14 cellular contexts compared by ENCODE assay signal in genomic region chr1:211734791-211735190, GRCh38. TPM values are rescaled to one million over a fixed set of nuclear protein-coding genes. Genes with fewer than 3 reads are reported as not detected.
A peak's percentile ranks its signal among the peaks of the same experiment; 100 is the strongest.
DNase-seq lines count a peak whose midpoint lies in the region; ATAC-seq, FAIRE-seq and TF ChIP-seq lines count a peak whose summit lies in the region.
"Had no signal": no experiment of that assay in that cellular context is flagged by ENCODE, and none has a peak within 500 bp of the region (broad histone marks: within the 10 kb centered on the region; RNA-seq: fewer than 3 reads in every experiment).

No MANE protein-coding gene starts in this region.

- in situ Hi-C loops in K562 (cut with MboI) = no loop called here

- no peaks in the 10 kb centered on the region for H3K27me3 ChIP-seq in K562 (ENCODE audit: control insufficient read depth in 2 of 2, insufficient read depth in 2 of 2, low read length in 2 of 2)
- peaks cover 0 to 24% (median 0%) of the 10 kb centered on the region in 4 donors for H3K27me3 ChIP-seq in esophagus squamous epithelium
- H3K27me3 ChIP-seq: upper lobe of left lung had no signal

- H3K4me2 ChIP-seq in K562 (ENCODE audit: insufficient read depth, low read length) = no peak overlapping the region

- TF ChIP-seq POLR2A in K562 (conservative IDR thresholded peaks at IDR 0.05) = no peak
- TF ChIP-seq POLR2A in esophagus squamous epithelium (IDR thresholded peaks at IDR 0.05) = no peak

- peaks cover 15 to 31% of the 10 kb centered on the region in 2 experiments for H3K4me1 ChIP-seq in K562 (replicated peaks in 1 of 2; ENCODE audit: control insufficient read depth in 2 of 2, insufficient read depth in 2 of 2, low read length in 2 of 2)
- H3K4me1 ChIP-seq in esophagus squamous epithelium = peaks cover 9 to 28% (median 9%) of the 10 kb centered on the region in 3 donors

- ATAC-seq in K562 (no peak), HG02763 (IDR thresholded peaks at IDR 0.05; ENCODE audit: unreplicated experiment) (no peak)

- H4K20me1 ChIP-seq in K562 (replicated peaks; ENCODE audit: control insufficient read depth, insufficient read depth, low read length) = no peaks in the 10 kb centered on the region

- TF ChIP-seq CTCF in K562 (IDR thresholded peaks at IDR 0.05 in 2 of 3, conservative IDR thresholded peaks at IDR 0.05 in 1 of 3; ENCODE audit: insufficient read depth in 2 of 3, low read depth in 1 of 3, low read length in 3 of 3) = no peak
- no peak for TF ChIP-seq CTCF in osteocyte (IDR thresholded peaks at IDR 0.05)
- no peak for TF ChIP-seq CTCF in esophagus squamous epithelium (IDR thresholded peaks at IDR 0.05)

- peaks cover 45% of the 10 kb centered on the region for H3K4me1 Mint-ChIP-seq in osteocyte (ENCODE audit: unreplicated experiment)

- H3K4me3 ChIP-seq in K562 (no peak overlapping the region), esophagus squamous epithelium (no peak overlapping the region)
- H3K4me3 ChIP-seq: upper lobe of left lung had no signal

- no peak for FAIRE-seq in K562 (lab: Jason Lieb, UNC)

- CTCF ChIA-PET in K562 (lab: Yijun Ruan, JAX; ENCODE audit: low intra/inter-chr PET ratio) = no interaction called here

- H3K9me1 ChIP-seq in K562 (ENCODE audit: control insufficient read depth, insufficient read depth, low read length) = no peaks in the 10 kb centered on the region

- POLR2A ChIA-PET in K562 (lab: Yijun Ruan, JAX) = interaction anchor here (0.9 to 4.3 kb wide), 3 partner anchors 7 to 27 kb away, joined by 3 to 35 read pairs (median 4); no protein-coding TSS in a partner anchor

- no peaks in the 10 kb centered on the region for H3K36me3 Mint-ChIP-seq in osteocyte (ENCODE audit: unreplicated experiment)
- H3K36me3 Mint-ChIP-seq: activated naive CD4-positive, alpha-beta T cell treated with anti-CD3 and anti-CD28 coated beads, Interleukin-2, amount 50 U/mL, for 24 hours; CD4-positive, CD25-positive, alpha-beta regulatory T cell had no signal

- no peak overlapping the region for H3K4me3 Mint-ChIP-seq in osteocyte (ENCODE audit: unreplicated experiment)
- H3K4me3 Mint-ChIP-seq: activated naive CD4-positive, alpha-beta T cell treated with anti-CD3 and anti-CD28 coated beads, Interleukin-2, amount 50 U/mL, for 24 hours; CD4-positive, CD25-positive, alpha-beta regulatory T cell had no signal

- H3K9me3 ChIP-seq in K562 (replicated peaks; ENCODE audit: control insufficient read depth, insufficient read depth, low read depth, low read length) = no peaks in the 10 kb centered on the region
- no peaks in the 10 kb centered on the region for H3K9me3 ChIP-seq in esophagus squamous epithelium
- H3K9me3 ChIP-seq: upper lobe of left lung had no signal

- no peaks in the 10 kb centered on the region for H3K79me2 ChIP-seq in K562 (ENCODE audit: control insufficient read depth, insufficient read depth, low read length)

- H2AFZ ChIP-seq in K562 (ENCODE audit: low read depth, low read length) = peak overlapping the region; percentile 76

- no peak for TF ChIP-seq EP300 in K562 (IDR thresholded peaks at IDR 0.05; ENCODE audit: low read length)

- TF ChIP-seq RAD21 in K562 (CRISPR knock-in tag; conservative IDR thresholded peaks at IDR 0.05 in 1 of 2, IDR thresholded peaks at IDR 0.05 in 1 of 2) = no peak

- H3K27ac ChIP-seq in K562 (ENCODE audit: extremely low read depth, low read depth, low read length) (no peak overlapping the region), esophagus squamous epithelium (no peak overlapping the region)
- H3K27ac ChIP-seq: upper lobe of left lung had no signal

- intact Hi-C loops in K562 (cut with micrococcal nuclease) = no loop called here
- intact Hi-C loops in esophagus squamous epithelium (cut with DNase I) = no loop called here

- WGBS in K562 (ENCODE audit: insufficient coverage, low coverage, missing lambda C conversion rate) = 80% methylated on average over 4 of the region's 4 CpGs
- 47 to 61% methylated on average over 4 of the region's 4 CpGs for whole genome bisulfite sequencing in esophagus squamous epithelium, 2 donors

- H3K27ac Mint-ChIP-seq in osteocyte (ENCODE audit: unreplicated experiment) = peak overlapping the region; percentile 92
- H3K27ac Mint-ChIP-seq: activated naive CD4-positive, alpha-beta T cell treated with anti-CD3 and anti-CD28 coated beads, Interleukin-2, amount 50 U/mL, for 24 hours had no signal

- H3K9ac ChIP-seq in K562 (ENCODE audit: insufficient read depth in 1 of 2, low read depth in 2 of 2, low read length in 2 of 2) = no peak overlapping the region

- BruUV-seq in K562 (replicated peaks; lab: Mats Ljungman, UMichigan) = no TSS peak

- H3K9me3 Mint-ChIP-seq in osteocyte (ENCODE audit: unreplicated experiment) = no peaks in the 10 kb centered on the region
- H3K9me3 Mint-ChIP-seq: activated naive CD4-positive, alpha-beta T cell treated with anti-CD3 and anti-CD28 coated beads, Interleukin-2, amount 50 U/mL, for 24 hours; CD4-positive, CD25-positive, alpha-beta regulatory T cell had no signal

- DNase-seq in Daoy (ENCODE audit: low read depth) (peak; percentile 38), NCI-H2107 treated with DMSO at 0.1 percent for 48 hours (lab: John Stamatoyannopoulos, UW; ENCODE audit: unreplicated experiment) (peak; percentile 92), K562 (ENCODE audit: extremely low read depth in 1 of 4, low spot score in 3 of 4) (no peak), osteocyte (ENCODE audit: extremely low spot score, unreplicated experiment) (no peak), esophagus squamous epithelium (lab: John Stamatoyannopoulos, UW) (no peak), kidney glomerular epithelial cell (lab: John Stamatoyannopoulos, UW) (no peak), NCI-H526 treated with DMSO at 0.1 percent for 48 hours (lab: John Stamatoyannopoulos, UW) (no peak)
- DNase-seq: activated CD4-positive, alpha-beta T cell treated with anti-CD3 and anti-CD28 coated beads, Interleukin-2, amount 50 U/mL, for 48 hours; CD4-positive, CD25-positive, alpha-beta regulatory T cell; effector CD8-positive, alpha-beta T cell; NCI-H1048 had no signal

- no peaks in the 10 kb centered on the region for H3K36me3 ChIP-seq in K562 (ENCODE audit: control insufficient read depth, insufficient read depth, low read length)
- H3K36me3 ChIP-seq in esophagus squamous epithelium = no peaks in the 10 kb centered on the region
- H3K36me3 ChIP-seq: upper lobe of left lung had no signal

- no peaks in the 10 kb centered on the region for H3K27me3 Mint-ChIP-seq in osteocyte (ENCODE audit: unreplicated experiment)
- H3K27me3 Mint-ChIP-seq: activated naive CD4-positive, alpha-beta T cell treated with anti-CD3 and anti-CD28 coated beads, Interleukin-2, amount 50 U/mL, for 24 hours; CD4-positive, CD25-positive, alpha-beta regulatory T cell had no signal

TF ChIP-seq in K562, 482 proteins besides CTCF, POLR2A, EP300 and RAD21 (continues in another document):
- TF ChIP-seq FOXJ3 (CRISPR knock-in tag; IDR thresholded peaks at IDR 0.05) = no peak
- TF ChIP-seq LCOR (CRISPR knock-in tag; IDR thresholded peaks at IDR 0.05) = no peak
- TF ChIP-seq HNRNPH1 (optimal IDR thresholded peaks at IDR 0.05; ENCODE audit: low read depth, low read length) = no peak
- TF ChIP-seq ZEB2 (IDR thresholded peaks at IDR 0.05) = no peak
- no peak for TF ChIP-seq RCOR1 (IDR thresholded peaks at IDR 0.05; ENCODE audit: borderline replicate concordance in 1 of 2, low read depth in 2 of 2, low read length in 2 of 2)
- 0 out of 4 replicates have a peak, but pooled peaks of 1 of the 2 experiments have one; percentile 7 for TF ChIP-seq ZMIZ1 (IDR thresholded peaks at IDR 0.05; ENCODE audit: low read depth in 2 of 2, low read length in 2 of 2)

RNA-seq across cellular contexts. Expression of gene NEK2, which starts 59.4 kb away (rescaled TPM):
- 97.8 and 151 TPM in 2 replicates for total RNA-seq in Daoy (2014; rRNA removed; shearing (Covaris generic))
- total RNA-seq in K562 (2011; cell fraction: chromatin; rRNA removed; ENCODE audit: low replicate concordance) = 18.3 and 46.6 TPM in 2 replicates
- total RNA-seq in K562 (2011; cell fraction: nucleolus; rRNA removed) = 15.0 and 17.2 TPM in 2 replicates
- total RNA-seq in K562 (2011; cell fraction: nucleoplasm; rRNA removed) = 22.6 and 23.8 TPM in 2 replicates
- total RNA-seq in K562 (2014; rRNA removed) = 54.4 and 65.8 TPM in 2 replicates
- total RNA-seq in K562 (2014; rRNA removed; fragmentation: Illumina TruSeq; extraction: Trizol) = 74.7 and 85.7 TPM in 2 replicates
- total RNA-seq in K562 (2015; rRNA removed; fragmentation: Illumina TruSeq; extraction: Trizol) = 64.5 and 72.1 TPM in 2 replicates
- 45.6 and 52.8 TPM in 2 replicates for total RNA-seq in K562 (2021)
- 53.3 and 69.7 TPM in 2 replicates for polyA plus RNA-seq in K562 (2011; rRNA removed)
- polyA plus RNA-seq in K562 (2011; cell fraction: cytosol; rRNA removed) = 17.1 and 29.6 TPM in 2 replicates
- 24.2 and 25.4 TPM in 2 replicates for polyA plus RNA-seq in K562 (2011; cell fraction: nucleus; rRNA removed)
- polyA plus RNA-seq in K562 (2012) = 42.5 and 47.0 TPM in 2 replicates
- polyA plus RNA-seq in K562 (2014; fragmentation: Illumina TruSeq; extraction: Trizol) = 66.4 and 75.9 TPM in 2 replicates
- polyA plus RNA-seq in K562 (2014; fragmentation: Nextera tagmentation; extraction: Ambion mirVana) = 10 to 100 TPM; 30.0 to 38.6 TPM
- 48.6 and 66.4 TPM in 2 replicates for polyA plus RNA-seq in K562 (2014; rRNA removed)
- 122 and 124 TPM in 2 replicates for polyA minus RNA-seq in K562 (2011; rRNA and poly(A)+ RNA removed)
- polyA minus RNA-seq in K562 (2011; cell fraction: cytosol; rRNA and poly(A)+ RNA removed) = 30.9 and 39.3 TPM in 2 replicates
- 23.6 and 35.4 TPM in 2 replicates for polyA minus RNA-seq in K562 (2011; cell fraction: nucleus; rRNA and poly(A)+ RNA removed)
- total RNA-seq in osteocyte = 3.9 and 4.4 TPM in 2 replicates
- 10 to 100 TPM in 1 of 4 donors, 1 to 10 TPM in 3; 2.4 to 11.8 (median 6.5) TPM for total RNA-seq in esophagus squamous epithelium

Comparison
In these comparisons a context has a peak if more than half of its experiments do, and no peak if none do; other contexts are left out.
1. DNase-seq: peak in Daoy (single experiment) and NCI-H2107 treated with DMSO at 0.1 percent for 48 hours (single experiment); none in K562 (0 of 4), osteocyte (single experiment), esophagus squamous epithelium (single experiment), kidney glomerular epithelial cell (single experiment) and NCI-H526 treated with DMSO at 0.1 percent for 48 hours (single experiment).